Comparison of ENCODE assay signal across 8 cellular contexts in the genomic region with DNA sequence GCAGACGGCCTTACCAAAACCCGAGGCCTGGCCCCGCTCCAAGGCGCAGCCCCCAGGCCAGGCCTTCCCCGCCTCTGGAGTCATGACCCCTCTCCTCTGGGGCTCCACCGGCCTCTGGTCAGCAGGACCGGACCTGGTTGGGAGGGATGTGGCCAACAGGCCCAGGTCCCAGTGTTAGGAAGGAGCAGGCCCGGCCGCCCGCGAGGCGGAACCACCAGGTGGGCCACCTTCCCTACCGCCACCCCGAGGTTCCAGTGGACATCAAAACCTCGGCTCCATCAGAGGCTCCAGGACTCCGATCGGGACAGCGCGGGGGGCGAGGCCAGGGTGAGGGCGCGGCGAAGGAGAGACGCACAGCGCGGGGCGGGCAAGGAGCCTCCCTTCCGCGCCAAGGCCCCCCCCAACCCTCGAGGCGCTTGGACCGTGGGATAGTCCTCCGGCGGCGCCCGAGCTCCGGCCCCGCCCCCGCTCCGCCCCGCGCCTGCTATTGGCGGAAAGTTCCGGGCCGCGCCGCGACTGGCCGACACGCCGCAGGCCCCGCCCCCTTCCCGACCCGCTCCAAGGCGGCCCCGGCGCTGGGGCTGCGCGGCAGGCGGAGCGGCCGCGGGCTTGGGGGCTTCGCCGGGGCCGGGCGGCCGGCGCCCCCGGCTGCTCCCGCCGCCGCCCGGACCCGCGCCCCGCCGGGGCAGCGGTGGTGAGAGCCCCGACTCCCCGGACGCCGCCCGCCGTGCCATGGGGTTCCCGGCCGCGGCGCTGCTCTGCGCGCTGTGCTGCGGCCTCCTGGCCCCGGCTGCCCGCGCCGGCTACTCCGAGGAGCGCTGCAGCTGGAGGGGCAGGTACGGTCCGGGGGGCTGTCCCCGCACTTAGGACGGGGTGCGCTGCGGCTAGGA. TPM values are rescaled to one million over a fixed set of nuclear protein-coding genes. Genes with fewer than 3 reads are reported as not detected.
DNase-seq lines count a peak whose midpoint lies in the region; ATAC-seq lines count a peak whose summit lies in the region.

TSS of gene METRN (plus strand) at position 561 of the 890 bp plus-strand sequence. CDS start at position 733, 172 bp downstream.

- peak; percentile 74 for ATAC-seq in HG03108 (IDR thresholded peaks at IDR 0.05; ENCODE audit: unreplicated experiment)

- H3K27ac ChIP-seq in effector memory CD4-positive, alpha-beta T cell (ENCODE audit: insufficient read depth, low read length, poor library complexity, severe bottlenecking) = no peak within 1 kb of the TSS

- peak; percentile 30 for DNase-seq in NCI-H1694 (lab: John Stamatoyannopoulos, UW)
- no peak for DNase-seq in NCI-H1694 treated with DMSO at 0.1 percent for 48 hours (lab: John Stamatoyannopoulos, UW)
- peak; percentile 91 for DNase-seq in NCI-H82 (lab: John Stamatoyannopoulos, UW)
- DNase-seq in activated CD8-positive, alpha-beta memory T cell treated with anti-CD3 and anti-CD28 coated beads for 4 hours (ENCODE audit: low read depth in 2 of 2) = peak; percentile 71 to 78
- peak; percentile 75 to 84 (median 77) for DNase-seq in effector memory CD4-positive, alpha-beta T cell
- DNase-seq in lung microvascular endothelial cell (ENCODE audit: low read depth in 2 of 2) = peak; percentile 86 to 89
- peak; percentile 75 to 92 (median 75) for DNase-seq in stimulated activated CD4-positive, alpha-beta T cell treated with anti-CD3 and anti-CD28 coated beads, TNF-alpha, amount 100 ng/mL, for 4 hours (ENCODE audit: low read depth in 3 of 3)

- no peaks in the 10 kb centered on the region for H3K9me3 ChIP-seq in effector memory CD4-positive, alpha-beta T cell (ENCODE audit: control insufficient read depth, low read length)

- H3K4me1 ChIP-seq in effector memory CD4-positive, alpha-beta T cell (ENCODE audit: control insufficient read depth, insufficient read depth, low read length, poor library complexity, severe bottlenecking) = peaks cover 11% of the 10 kb centered on the region

- no peaks in the 10 kb centered on the region for H3K36me3 ChIP-seq in effector memory CD4-positive, alpha-beta T cell (ENCODE audit: control insufficient read depth, insufficient read depth, low read length)

- H3K4me3 ChIP-seq in effector memory CD4-positive, alpha-beta T cell (ENCODE audit: insufficient read depth, low read depth, low read length, poor library complexity, severe bottlenecking) = peak within 1 kb of the TSS; percentile 53

- H3K27me3 ChIP-seq in effector memory CD4-positive, alpha-beta T cell (replicated peaks; ENCODE audit: control insufficient read depth, insufficient read depth, low read length, poor library complexity, severe bottlenecking) = peaks cover 18% of the 10 kb centered on the region

RNA-seq across cellular contexts. Expression of gene METRN, which starts in this region (rescaled TPM):
- total RNA-seq in lung microvascular endothelial cell = 13.1 and 28.8 TPM in 2 replicates
